Comparison of ENCODE assay signal across 1 cellular context in the genomic region with DNA sequence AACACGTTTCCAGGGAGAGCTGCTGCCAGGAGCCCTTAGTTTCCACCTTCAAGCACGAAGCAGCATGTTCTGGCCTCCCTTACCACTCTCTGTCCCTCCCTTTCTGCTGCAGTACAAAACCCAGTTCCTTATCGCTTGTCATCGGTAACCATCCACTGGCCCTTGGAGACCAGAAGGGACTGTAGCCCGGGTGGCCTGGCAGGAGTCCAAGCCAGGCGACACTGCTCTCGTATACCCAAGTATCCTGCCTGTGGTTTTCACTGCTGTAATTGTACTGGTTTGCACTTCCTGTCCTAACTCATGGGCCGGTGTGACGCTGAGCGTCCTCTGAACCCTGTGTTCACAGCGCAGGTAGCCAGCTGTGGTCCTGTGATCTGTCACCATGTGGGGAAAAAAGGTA.
TF ChIP-seq lines count a peak whose summit lies in the region.

No MANE protein-coding gene starts in this region.

TF ChIP-seq in H1, 55 proteins besides CTCF, POLR2A, EP300 and RAD21 (continued from another document):
- TF ChIP-seq, protein P1, sequence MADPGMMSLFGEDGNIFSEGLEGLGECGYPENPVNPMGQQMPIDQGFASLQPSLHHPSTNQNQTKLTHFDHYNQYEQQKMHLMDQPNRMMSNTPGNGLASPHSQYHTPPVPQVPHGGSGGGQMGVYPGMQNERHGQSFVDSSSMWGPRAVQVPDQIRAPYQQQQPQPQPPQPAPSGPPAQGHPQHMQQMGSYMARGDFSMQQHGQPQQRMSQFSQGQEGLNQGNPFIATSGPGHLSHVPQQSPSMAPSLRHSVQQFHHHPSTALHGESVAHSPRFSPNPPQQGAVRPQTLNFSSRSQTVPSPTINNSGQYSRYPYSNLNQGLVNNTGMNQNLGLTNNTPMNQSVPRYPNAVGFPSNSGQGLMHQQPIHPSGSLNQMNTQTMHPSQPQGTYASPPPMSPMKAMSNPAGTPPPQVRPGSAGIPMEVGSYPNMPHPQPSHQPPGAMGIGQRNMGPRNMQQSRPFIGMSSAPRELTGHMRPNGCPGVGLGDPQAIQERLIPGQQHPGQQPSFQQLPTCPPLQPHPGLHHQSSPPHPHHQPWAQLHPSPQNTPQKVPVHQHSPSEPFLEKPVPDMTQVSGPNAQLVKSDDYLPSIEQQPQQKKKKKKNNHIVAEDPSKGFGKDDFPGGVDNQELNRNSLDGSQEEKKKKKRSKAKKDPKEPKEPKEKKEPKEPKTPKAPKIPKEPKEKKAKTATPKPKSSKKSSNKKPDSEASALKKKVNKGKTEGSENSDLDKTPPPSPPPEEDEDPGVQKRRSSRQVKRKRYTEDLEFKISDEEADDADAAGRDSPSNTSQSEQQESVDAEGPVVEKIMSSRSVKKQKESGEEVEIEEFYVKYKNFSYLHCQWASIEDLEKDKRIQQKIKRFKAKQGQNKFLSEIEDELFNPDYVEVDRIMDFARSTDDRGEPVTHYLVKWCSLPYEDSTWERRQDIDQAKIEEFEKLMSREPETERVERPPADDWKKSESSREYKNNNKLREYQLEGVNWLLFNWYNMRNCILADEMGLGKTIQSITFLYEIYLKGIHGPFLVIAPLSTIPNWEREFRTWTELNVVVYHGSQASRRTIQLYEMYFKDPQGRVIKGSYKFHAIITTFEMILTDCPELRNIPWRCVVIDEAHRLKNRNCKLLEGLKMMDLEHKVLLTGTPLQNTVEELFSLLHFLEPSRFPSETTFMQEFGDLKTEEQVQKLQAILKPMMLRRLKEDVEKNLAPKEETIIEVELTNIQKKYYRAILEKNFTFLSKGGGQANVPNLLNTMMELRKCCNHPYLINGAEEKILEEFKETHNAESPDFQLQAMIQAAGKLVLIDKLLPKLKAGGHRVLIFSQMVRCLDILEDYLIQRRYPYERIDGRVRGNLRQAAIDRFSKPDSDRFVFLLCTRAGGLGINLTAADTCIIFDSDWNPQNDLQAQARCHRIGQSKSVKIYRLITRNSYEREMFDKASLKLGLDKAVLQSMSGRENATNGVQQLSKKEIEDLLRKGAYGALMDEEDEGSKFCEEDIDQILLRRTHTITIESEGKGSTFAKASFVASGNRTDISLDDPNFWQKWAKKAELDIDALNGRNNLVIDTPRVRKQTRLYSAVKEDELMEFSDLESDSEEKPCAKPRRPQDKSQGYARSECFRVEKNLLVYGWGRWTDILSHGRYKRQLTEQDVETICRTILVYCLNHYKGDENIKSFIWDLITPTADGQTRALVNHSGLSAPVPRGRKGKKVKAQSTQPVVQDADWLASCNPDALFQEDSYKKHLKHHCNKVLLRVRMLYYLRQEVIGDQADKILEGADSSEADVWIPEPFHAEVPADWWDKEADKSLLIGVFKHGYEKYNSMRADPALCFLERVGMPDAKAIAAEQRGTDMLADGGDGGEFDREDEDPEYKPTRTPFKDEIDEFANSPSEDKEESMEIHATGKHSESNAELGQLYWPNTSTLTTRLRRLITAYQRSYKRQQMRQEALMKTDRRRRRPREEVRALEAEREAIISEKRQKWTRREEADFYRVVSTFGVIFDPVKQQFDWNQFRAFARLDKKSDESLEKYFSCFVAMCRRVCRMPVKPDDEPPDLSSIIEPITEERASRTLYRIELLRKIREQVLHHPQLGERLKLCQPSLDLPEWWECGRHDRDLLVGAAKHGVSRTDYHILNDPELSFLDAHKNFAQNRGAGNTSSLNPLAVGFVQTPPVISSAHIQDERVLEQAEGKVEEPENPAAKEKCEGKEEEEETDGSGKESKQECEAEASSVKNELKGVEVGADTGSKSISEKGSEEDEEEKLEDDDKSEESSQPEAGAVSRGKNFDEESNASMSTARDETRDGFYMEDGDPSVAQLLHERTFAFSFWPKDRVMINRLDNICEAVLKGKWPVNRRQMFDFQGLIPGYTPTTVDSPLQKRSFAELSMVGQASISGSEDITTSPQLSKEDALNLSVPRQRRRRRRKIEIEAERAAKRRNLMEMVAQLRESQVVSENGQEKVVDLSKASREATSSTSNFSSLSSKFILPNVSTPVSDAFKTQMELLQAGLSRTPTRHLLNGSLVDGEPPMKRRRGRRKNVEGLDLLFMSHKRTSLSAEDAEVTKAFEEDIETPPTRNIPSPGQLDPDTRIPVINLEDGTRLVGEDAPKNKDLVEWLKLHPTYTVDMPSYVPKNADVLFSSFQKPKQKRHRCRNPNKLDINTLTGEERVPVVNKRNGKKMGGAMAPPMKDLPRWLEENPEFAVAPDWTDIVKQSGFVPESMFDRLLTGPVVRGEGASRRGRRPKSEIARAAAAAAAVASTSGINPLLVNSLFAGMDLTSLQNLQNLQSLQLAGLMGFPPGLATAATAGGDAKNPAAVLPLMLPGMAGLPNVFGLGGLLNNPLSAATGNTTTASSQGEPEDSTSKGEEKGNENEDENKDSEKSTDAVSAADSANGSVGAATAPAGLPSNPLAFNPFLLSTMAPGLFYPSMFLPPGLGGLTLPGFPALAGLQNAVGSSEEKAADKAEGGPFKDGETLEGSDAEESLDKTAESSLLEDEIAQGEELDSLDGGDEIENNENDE (IDR thresholded peaks at IDR 0.05; ENCODE audit: insufficient replicate concordance, low read length): no peak
- no peak for TF ChIP-seq SAP30 (IDR thresholded peaks at IDR 0.05; ENCODE audit: insufficient read depth, insufficient replicate concordance, low read length)
- TF ChIP-seq SIX5 (IDR thresholded peaks at IDR 0.05; ENCODE audit: low read depth, low read length): no peak
- no peak for TF ChIP-seq SIN3A (conservative IDR thresholded peaks at IDR 0.05 in 1 of 2, IDR thresholded peaks at IDR 0.05 in 1 of 2; ENCODE audit: low read depth in 1 of 2, low read length in 2 of 2)
- TF ChIP-seq FOSL1 (IDR thresholded peaks at IDR 0.05; ENCODE audit: insufficient read depth, low read depth, low read length): no peak
- TF ChIP-seq KDM5A (IDR thresholded peaks at IDR 0.05; ENCODE audit: low read length): no peak
